11 cellular contexts compared by ENCODE assay signal in the genomic region with DNA sequence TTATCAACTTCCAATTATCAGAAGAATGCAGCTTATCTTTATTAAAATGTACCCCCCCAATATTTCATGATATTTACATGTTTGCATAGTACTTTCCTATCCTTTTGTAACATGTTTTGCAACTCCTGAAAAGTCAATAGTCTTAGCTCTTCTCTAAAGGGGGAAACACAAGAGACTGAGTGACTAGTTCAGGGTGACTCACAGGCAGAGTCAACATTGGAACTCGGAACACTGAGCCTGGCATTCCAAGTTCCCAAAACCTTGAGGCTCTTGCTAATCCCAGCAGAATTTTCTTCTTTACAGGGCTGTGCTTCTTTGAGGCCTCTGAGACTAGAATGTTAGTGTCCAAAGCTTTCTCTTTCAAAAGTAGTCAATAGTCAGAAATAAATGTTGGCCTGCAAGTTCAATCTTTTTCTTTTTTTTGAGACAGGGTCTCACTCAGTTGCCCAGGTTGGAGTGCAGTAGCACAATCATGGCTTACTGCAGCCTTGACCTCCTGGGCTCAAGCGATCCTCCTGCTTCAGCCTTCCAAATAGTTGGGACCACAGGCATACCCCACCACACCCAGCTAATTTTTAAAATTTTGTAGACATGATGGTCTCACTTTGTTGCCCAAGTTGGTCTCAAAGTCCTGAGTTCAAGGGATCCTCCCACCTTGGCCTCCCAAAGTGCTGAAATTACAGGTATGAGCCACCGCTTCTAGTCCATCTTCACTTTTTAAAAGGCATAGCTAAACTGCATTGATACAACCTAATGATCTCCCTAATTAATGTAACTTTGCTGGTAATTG. TPM values are rescaled to one million over a fixed set of nuclear protein-coding genes. Genes with fewer than 3 reads are reported as not detected.
DNase-seq lines count a peak whose midpoint lies in the region; ATAC-seq, FAIRE-seq and TF ChIP-seq lines count a peak whose summit lies in the region.
"Had no signal": no experiment of that assay in that cellular context is flagged by ENCODE, and none has a peak within 500 bp of the region (broad histone marks: within the 10 kb centered on the region; RNA-seq: fewer than 3 reads in every experiment).

No MANE protein-coding gene starts in this region.

- H3K9ac ChIP-seq in HUES64 (ENCODE audit: low read depth, low read length) (no peak overlapping the region), astrocyte (ENCODE audit: low read length) (peak overlapping the region; percentile 42)

- H3K27ac ChIP-seq in ACC112 (ENCODE audit: low read depth, low read length) (peak overlapping the region; percentile 35), HUES64 (ENCODE audit: low read depth, low read length) (peak overlapping the region; percentile 62; the same call in 1 of the 2 replicates), astrocyte (ENCODE audit: low read depth, low read length) (peak overlapping the region; percentile 48), spleen (no peak overlapping the region)

- TF ChIP-seq POLR2A in spleen (IDR thresholded peaks at IDR 0.05) = no peak

- peak; percentile 54 for FAIRE-seq in astrocyte (lab: Jason Lieb, UNC)

- H3K4me3 ChIP-seq in ACC112 (ENCODE audit: low read depth, low read length) (no peak overlapping the region), HUES64 (ENCODE audit: low read length) (no peak overlapping the region), astrocyte (ENCODE audit: insufficient read depth, low read depth, low read length) (no peak overlapping the region), spleen (no peak overlapping the region)

- peak overlapping the region; percentile 90 for H3K27ac Mint-ChIP-seq in astrocyte (ENCODE audit: unreplicated experiment)
- H3K27ac Mint-ChIP-seq: activated naive CD8-positive, alpha-beta T cell treated with anti-CD3 and anti-CD28 coated beads, Interleukin-2, amount 50 U/mL, for 24 hours; B cell had no signal

- ATAC-seq in GM19452 (IDR thresholded peaks at IDR 0.05; ENCODE audit: unreplicated experiment) = no peak
- ATAC-seq: activated naive CD8-positive, alpha-beta T cell treated with anti-CD3 and anti-CD28 coated beads, Interleukin-2, amount 50 U/mL, for 24 hours had no signal

- H3K27me3 Mint-ChIP-seq in astrocyte (ENCODE audit: low read depth, unreplicated experiment) = no peaks in the 10 kb centered on the region
- H3K27me3 Mint-ChIP-seq: activated naive CD8-positive, alpha-beta T cell treated with anti-CD3 and anti-CD28 coated beads, Interleukin-2, amount 50 U/mL, for 24 hours; B cell had no signal

- no peaks in the 10 kb centered on the region for H3K27me3 ChIP-seq in ACC112 (ENCODE audit: insufficient read depth, low read length)
- H3K27me3 ChIP-seq in HUES64 (ENCODE audit: insufficient read depth, low read length) = no peaks in the 10 kb centered on the region
- H3K27me3 ChIP-seq in astrocyte (ENCODE audit: insufficient read depth, low read length) = no peaks in the 10 kb centered on the region
- no peaks in the 10 kb centered on the region for H3K27me3 ChIP-seq in spleen (replicated peaks in 1 of 7)

- no peaks in the 10 kb centered on the region for H3K9me3 ChIP-seq in HUES64 (ENCODE audit: insufficient read depth, low read depth, low read length)
- no peaks in the 10 kb centered on the region for H3K9me3 ChIP-seq in astrocyte (ENCODE audit: insufficient read depth, low read depth, low read length)
- no peaks in the 10 kb centered on the region for H3K9me3 ChIP-seq in spleen

- no peaks in the 10 kb centered on the region for H4K20me1 ChIP-seq in astrocyte (ENCODE audit: insufficient read depth, low read length)

- H3K4me1 Mint-ChIP-seq in astrocyte (ENCODE audit: low read depth, unreplicated experiment) = peaks cover 58% of the 10 kb centered on the region
- H3K4me1 Mint-ChIP-seq: activated naive CD8-positive, alpha-beta T cell treated with anti-CD3 and anti-CD28 coated beads, Interleukin-2, amount 50 U/mL, for 24 hours had no signal

- DNase-seq in astrocyte (ENCODE audit: low read depth) (peak; percentile 86), islet precursor cell (peak; percentile 83), medulla oblongata (ENCODE audit: extremely low spot score) (no peak), activated T-cell treated with anti-CD3 and anti-CD28 coated beads for 4 hours (no peak), spleen (no peak)
- DNase-seq: activated naive CD8-positive, alpha-beta T cell treated with anti-CD3 and anti-CD28 coated beads, Interleukin-2, amount 50 U/mL, for 24 hours; NCI-H1694 had no signal

- H3K79me2 ChIP-seq in ACC112 (ENCODE audit: control insufficient read depth, insufficient read depth, low read length, unreplicated experiment) (no peaks in the 10 kb centered on the region), astrocyte (ENCODE audit: insufficient read depth, low read length) (no peaks in the 10 kb centered on the region)

- H3K4me1 ChIP-seq in ACC112 (ENCODE audit: control insufficient read depth, insufficient read depth, low read length, unreplicated experiment) = peaks cover 44% of the 10 kb centered on the region
- H3K4me1 ChIP-seq in HUES64 (ENCODE audit: insufficient read depth, low read length) = peaks cover 57% of the 10 kb centered on the region
- H3K4me1 ChIP-seq in astrocyte (ENCODE audit: insufficient read depth, low read length) = peaks cover 57% of the 10 kb centered on the region
- H3K4me1 ChIP-seq in spleen = peaks cover 0 to 16% (median 0%) of the 10 kb centered on the region in 6 donors

- H3K9me3 Mint-ChIP-seq in astrocyte (ENCODE audit: unreplicated experiment) = no peaks in the 10 kb centered on the region
- H3K9me3 Mint-ChIP-seq: activated naive CD8-positive, alpha-beta T cell treated with anti-CD3 and anti-CD28 coated beads, Interleukin-2, amount 50 U/mL, for 24 hours had no signal

- no peaks in the 10 kb centered on the region for H3K36me3 Mint-ChIP-seq in astrocyte (ENCODE audit: low read depth, unreplicated experiment)

- H2AFZ ChIP-seq in ACC112 (ENCODE audit: low read length, unreplicated experiment) (no peak overlapping the region), astrocyte (ENCODE audit: low read depth, low read length) (no peak overlapping the region)

- peak overlapping the region; percentile 67 for H3K4me2 ChIP-seq in astrocyte (ENCODE audit: low read length)

- WGBS in HUES64 = 73% methylated on average over 3 of the region's 3 CpGs
- 86 to 95% (median 91%) methylated on average over 3 of the region's 3 CpGs for WGBS in spleen, 5 donors

- TF ChIP-seq CTCF in astrocyte (IDR thresholded peaks at IDR 0.05; ENCODE audit: insufficient read depth, low read depth, low read length) (no peak), spleen (IDR thresholded peaks at IDR 0.05 in 8 of 11, conservative IDR thresholded peaks at IDR 0.05 in 3 of 11) (no peak)

- intact Hi-C loops in spleen (cut with DNase I; ENCODE audit: low total_unique reads) = no loop called here

- H3K36me3 ChIP-seq in ACC112 (ENCODE audit: insufficient read depth, low read length) (no peaks in the 10 kb centered on the region), HUES64 (ENCODE audit: insufficient read depth, low read length) (no peaks in the 10 kb centered on the region), astrocyte (ENCODE audit: insufficient read depth, low read length) (no peaks in the 10 kb centered on the region), spleen (peaks cover 0 to 11% (median 0%) of the 10 kb centered on the region in 6 donors)

- H3K4me3 Mint-ChIP-seq in astrocyte (ENCODE audit: unreplicated experiment) = peak overlapping the region; percentile 54
- H3K4me3 Mint-ChIP-seq: activated naive CD8-positive, alpha-beta T cell treated with anti-CD3 and anti-CD28 coated beads, Interleukin-2, amount 50 U/mL, for 24 hours; B cell had no signal

RNA-seq across cellular contexts. Expression of a gene that starts 37.5 kb away (rescaled TPM):
- polyA plus RNA-seq in HUES64 (2013, experiment 1 of 2) = 48.9 TPM
- polyA plus RNA-seq in HUES64 (2013, experiment 2 of 2) = 49.6 TPM
- 36.2 and 39.3 TPM in 2 replicates for total RNA-seq in astrocyte
- 10 to 100 TPM; 20.0 to 34.8 (median 23.1) TPM for total RNA-seq in spleen
- polyA plus RNA-seq in spleen = 1 to 10 TPM; 4.4 to 6.3 (median 5.2) TPM

Comparison
In these comparisons a context has a peak if more than half of its experiments do, and no peak if none do; other contexts are left out.
1. H3K27ac ChIP-seq: peak in ACC112 (single experiment), HUES64 (single experiment) and astrocyte (single experiment); none in spleen (0 of 8).
2. DNase-seq: peak in astrocyte (single experiment) and islet precursor cell (single experiment); none in medulla oblongata (single experiment), activated T-cell treated with anti-CD3 and anti-CD28 coated beads for 4 hours (single experiment) and spleen (single experiment).